ENCODE assay signal across 1 cellular context in the genomic region with DNA sequence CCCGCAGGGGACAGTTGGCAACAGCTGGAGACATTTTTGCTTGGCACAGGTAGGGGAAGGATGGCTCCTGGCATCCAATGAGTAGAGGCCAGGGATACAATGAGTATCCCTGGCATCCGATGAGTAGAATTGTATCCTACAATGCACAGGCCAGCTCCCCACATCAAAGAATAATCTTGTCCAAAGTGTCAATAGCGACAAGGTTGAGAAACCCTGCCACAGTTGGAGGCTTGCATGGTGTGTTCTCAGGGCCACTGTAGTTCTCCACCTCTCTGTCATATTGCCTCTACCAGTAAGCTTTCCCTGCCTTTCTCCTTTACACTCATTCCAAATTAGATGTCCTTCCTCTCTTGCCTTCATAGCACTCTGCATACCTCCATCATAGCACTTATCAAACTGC.
TF ChIP-seq lines count a peak whose summit lies in the region.

No MANE protein-coding gene starts in this region.

TF ChIP-seq in HepG2, 621 proteins besides CTCF, POLR2A, EP300 and RAD21 (continued from another document):
- TF ChIP-seq, protein P1, sequence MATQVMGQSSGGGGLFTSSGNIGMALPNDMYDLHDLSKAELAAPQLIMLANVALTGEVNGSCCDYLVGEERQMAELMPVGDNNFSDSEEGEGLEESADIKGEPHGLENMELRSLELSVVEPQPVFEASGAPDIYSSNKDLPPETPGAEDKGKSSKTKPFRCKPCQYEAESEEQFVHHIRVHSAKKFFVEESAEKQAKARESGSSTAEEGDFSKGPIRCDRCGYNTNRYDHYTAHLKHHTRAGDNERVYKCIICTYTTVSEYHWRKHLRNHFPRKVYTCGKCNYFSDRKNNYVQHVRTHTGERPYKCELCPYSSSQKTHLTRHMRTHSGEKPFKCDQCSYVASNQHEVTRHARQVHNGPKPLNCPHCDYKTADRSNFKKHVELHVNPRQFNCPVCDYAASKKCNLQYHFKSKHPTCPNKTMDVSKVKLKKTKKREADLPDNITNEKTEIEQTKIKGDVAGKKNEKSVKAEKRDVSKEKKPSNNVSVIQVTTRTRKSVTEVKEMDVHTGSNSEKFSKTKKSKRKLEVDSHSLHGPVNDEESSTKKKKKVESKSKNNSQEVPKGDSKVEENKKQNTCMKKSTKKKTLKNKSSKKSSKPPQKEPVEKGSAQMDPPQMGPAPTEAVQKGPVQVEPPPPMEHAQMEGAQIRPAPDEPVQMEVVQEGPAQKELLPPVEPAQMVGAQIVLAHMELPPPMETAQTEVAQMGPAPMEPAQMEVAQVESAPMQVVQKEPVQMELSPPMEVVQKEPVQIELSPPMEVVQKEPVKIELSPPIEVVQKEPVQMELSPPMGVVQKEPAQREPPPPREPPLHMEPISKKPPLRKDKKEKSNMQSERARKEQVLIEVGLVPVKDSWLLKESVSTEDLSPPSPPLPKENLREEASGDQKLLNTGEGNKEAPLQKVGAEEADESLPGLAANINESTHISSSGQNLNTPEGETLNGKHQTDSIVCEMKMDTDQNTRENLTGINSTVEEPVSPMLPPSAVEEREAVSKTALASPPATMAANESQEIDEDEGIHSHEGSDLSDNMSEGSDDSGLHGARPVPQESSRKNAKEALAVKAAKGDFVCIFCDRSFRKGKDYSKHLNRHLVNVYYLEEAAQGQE (IDR thresholded peaks at IDR 0.05; ENCODE audit: borderline replicate concordance in 1 of 2, low read depth in 1 of 2, low read length in 2 of 2): no peak
- TF ChIP-seq XBP1 (CRISPR knock-in tag; IDR thresholded peaks at IDR 0.05) (no peak), ZNF30 (CRISPR knock-in tag; IDR thresholded peaks at IDR 0.05) (no peak), ZNF563 (CRISPR knock-in tag; IDR thresholded peaks at IDR 0.05) (no peak), ZNF598 (CRISPR knock-in tag; IDR thresholded peaks at IDR 0.05; ENCODE audit: borderline replicate concordance) (no peak), FOXA1 (IDR thresholded peaks at IDR 0.05) (no peak), FOXA1 (CRISPR knock-in tag; IDR thresholded peaks at IDR 0.05) (peak; percentile 73), CEBPB (IDR thresholded peaks at IDR 0.05; ENCODE audit: borderline replicate concordance, low read depth, low read length) (no peak; the same call in 1 of the 2 replicates), ZNF549 (CRISPR knock-in tag; IDR thresholded peaks at IDR 0.05) (no peak), TCF12 (IDR thresholded peaks at IDR 0.05) (no peak), TCF12 (CRISPR knock-in tag; IDR thresholded peaks at IDR 0.05) (no peak), HDAC6 (IDR thresholded peaks at IDR 0.05; ENCODE audit: low read depth, low read length) (no peak), ZNF724P (CRISPR knock-in tag; IDR thresholded peaks at IDR 0.05; ENCODE audit: borderline replicate concordance) (no peak), RBM22 (optimal IDR thresholded peaks at IDR 0.05; ENCODE audit: low read length) (no peak), PCBP1 (IDR thresholded peaks at IDR 0.05; ENCODE audit: borderline replicate concordance, low read depth, low read length) (no peak), ZNF780A (CRISPR knock-in tag; IDR thresholded peaks at IDR 0.05) (no peak), ERF (CRISPR knock-in tag; IDR thresholded peaks at IDR 0.05) (0 out of 2 replicates have a peak, but pooled peaks have one; percentile 21), ZNF530 (CRISPR knock-in tag; IDR thresholded peaks at IDR 0.05; ENCODE audit: low read depth) (no peak), ZNF607 (CRISPR knock-in tag; IDR thresholded peaks at IDR 0.05; ENCODE audit: borderline replicate concordance) (no peak), ZNF816 (CRISPR knock-in tag; IDR thresholded peaks at IDR 0.05; ENCODE audit: borderline replicate concordance) (no peak), ZNF496 (CRISPR knock-in tag; IDR thresholded peaks at IDR 0.05; ENCODE audit: insufficient replicate concordance) (no peak), ZNF354B (CRISPR knock-in tag; IDR thresholded peaks at IDR 0.05) (no peak), KLF15 (CRISPR knock-in tag; IDR thresholded peaks at IDR 0.05; ENCODE audit: borderline replicate concordance) (no peak)
- TF ChIP-seq, protein P2, sequence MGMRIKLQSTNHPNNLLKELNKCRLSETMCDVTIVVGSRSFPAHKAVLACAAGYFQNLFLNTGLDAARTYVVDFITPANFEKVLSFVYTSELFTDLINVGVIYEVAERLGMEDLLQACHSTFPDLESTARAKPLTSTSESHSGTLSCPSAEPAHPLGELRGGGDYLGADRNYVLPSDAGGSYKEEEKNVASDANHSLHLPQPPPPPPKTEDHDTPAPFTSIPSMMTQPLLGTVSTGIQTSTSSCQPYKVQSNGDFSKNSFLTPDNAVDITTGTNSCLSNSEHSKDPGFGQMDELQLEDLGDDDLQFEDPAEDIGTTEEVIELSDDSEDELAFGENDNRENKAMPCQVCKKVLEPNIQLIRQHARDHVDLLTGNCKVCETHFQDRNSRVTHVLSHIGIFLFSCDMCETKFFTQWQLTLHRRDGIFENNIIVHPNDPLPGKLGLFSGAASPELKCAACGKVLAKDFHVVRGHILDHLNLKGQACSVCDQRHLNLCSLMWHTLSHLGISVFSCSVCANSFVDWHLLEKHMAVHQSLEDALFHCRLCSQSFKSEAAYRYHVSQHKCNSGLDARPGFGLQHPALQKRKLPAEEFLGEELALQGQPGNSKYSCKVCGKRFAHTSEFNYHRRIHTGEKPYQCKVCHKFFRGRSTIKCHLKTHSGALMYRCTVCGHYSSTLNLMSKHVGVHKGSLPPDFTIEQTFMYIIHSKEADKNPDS (CRISPR knock-in tag; IDR thresholded peaks at IDR 0.05): no peak
- TF ChIP-seq, protein P3, sequence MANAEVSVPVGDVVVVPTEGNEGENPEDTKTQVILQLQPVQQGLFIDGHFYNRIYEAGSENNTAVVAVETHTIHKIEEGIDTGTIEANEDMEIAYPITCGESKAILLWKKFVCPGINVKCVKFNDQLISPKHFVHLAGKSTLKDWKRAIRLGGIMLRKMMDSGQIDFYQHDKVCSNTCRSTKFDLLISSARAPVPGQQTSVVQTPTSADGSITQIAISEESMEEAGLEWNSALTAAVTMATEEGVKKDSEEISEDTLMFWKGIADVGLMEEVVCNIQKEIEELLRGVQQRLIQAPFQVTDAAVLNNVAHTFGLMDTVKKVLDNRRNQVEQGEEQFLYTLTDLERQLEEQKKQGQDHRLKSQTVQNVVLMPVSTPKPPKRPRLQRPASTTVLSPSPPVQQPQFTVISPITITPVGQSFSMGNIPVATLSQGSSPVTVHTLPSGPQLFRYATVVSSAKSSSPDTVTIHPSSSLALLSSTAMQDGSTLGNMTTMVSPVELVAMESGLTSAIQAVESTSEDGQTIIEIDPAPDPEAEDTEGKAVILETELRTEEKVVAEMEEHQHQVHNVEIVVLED (CRISPR knock-in tag; IDR thresholded peaks at IDR 0.05; ENCODE audit: borderline replicate concordance): no peak
- TF ChIP-seq, protein P4, sequence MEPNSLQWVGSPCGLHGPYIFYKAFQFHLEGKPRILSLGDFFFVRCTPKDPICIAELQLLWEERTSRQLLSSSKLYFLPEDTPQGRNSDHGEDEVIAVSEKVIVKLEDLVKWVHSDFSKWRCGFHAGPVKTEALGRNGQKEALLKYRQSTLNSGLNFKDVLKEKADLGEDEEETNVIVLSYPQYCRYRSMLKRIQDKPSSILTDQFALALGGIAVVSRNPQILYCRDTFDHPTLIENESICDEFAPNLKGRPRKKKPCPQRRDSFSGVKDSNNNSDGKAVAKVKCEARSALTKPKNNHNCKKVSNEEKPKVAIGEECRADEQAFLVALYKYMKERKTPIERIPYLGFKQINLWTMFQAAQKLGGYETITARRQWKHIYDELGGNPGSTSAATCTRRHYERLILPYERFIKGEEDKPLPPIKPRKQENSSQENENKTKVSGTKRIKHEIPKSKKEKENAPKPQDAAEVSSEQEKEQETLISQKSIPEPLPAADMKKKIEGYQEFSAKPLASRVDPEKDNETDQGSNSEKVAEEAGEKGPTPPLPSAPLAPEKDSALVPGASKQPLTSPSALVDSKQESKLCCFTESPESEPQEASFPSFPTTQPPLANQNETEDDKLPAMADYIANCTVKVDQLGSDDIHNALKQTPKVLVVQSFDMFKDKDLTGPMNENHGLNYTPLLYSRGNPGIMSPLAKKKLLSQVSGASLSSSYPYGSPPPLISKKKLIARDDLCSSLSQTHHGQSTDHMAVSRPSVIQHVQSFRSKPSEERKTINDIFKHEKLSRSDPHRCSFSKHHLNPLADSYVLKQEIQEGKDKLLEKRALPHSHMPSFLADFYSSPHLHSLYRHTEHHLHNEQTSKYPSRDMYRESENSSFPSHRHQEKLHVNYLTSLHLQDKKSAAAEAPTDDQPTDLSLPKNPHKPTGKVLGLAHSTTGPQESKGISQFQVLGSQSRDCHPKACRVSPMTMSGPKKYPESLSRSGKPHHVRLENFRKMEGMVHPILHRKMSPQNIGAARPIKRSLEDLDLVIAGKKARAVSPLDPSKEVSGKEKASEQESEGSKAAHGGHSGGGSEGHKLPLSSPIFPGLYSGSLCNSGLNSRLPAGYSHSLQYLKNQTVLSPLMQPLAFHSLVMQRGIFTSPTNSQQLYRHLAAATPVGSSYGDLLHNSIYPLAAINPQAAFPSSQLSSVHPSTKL (CRISPR knock-in tag; IDR thresholded peaks at IDR 0.05): peak; percentile 69
- TF ChIP-seq, protein P5, sequence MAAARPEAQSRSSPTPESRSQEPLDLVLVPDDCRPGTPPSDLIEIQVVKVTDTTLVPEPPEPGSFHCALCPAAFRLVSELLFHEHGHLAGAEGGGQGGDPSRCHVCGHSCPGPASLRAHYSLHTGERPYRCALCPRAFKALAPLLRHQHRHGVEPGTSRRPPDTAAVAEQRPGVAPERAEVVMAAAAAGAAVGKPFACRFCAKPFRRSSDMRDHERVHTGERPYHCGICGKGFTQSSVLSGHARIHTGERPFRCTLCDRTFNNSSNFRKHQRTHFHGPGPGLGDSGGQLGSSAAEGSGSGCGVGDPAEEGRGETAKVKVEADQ (CRISPR knock-in tag; IDR thresholded peaks at IDR 0.05; ENCODE audit: borderline replicate concordance): no peak
